In genomic region chr5:113654828-113655227, GRCh38 we compare ENCODE assay signal across 28 cellular contexts.
"Had no signal": no experiment of that assay in that cellular context is flagged by ENCODE, and none has a peak within 500 bp of the region (broad histone marks: within the 10 kb centered on the region; RNA-seq: fewer than 3 reads in every experiment).

No MANE protein-coding gene starts in this region.

- ATAC-seq: natural killer cell; psoas muscle; sciatic nerve; stimulated activated memory B cell treated with anti-CD40 and anti-IgM and Interleukin-4, amounts not matched to agents 10 μg/mL and 1 μg/mL and 100 μg/mL, for 72 hours; stimulated activated naive CD8-positive, alpha-beta T cell treated with anti-CD3 and anti-CD28 coated beads, Interleukin-15, amount 100 ng/mL, for 72 hours; stimulated activated naive CD8-positive, alpha-beta T cell treated with anti-CD3 and anti-CD28 coated beads, Interleukin-15, Interleukin-2, amounts not matched to agents 100 U/mL and 50 U/mL, for 24 hours; upper lobe of right lung had no signal

- H2AFZ ChIP-seq: neural progenitor cell, parathyroid adenoma had no signal

- H3K27ac ChIP-seq: neural progenitor cell, ovary, parathyroid adenoma, psoas muscle, skin epidermis, spleen, suprapubic skin, testis, tibial artery, transverse colon, upper lobe of right lung, uterus had no signal

- H3K9ac ChIP-seq: neural progenitor cell, parathyroid adenoma had no signal

- H3K4me3 ChIP-seq: neural progenitor cell, ovary, psoas muscle, skin epidermis, smooth muscle cell, spleen, suprapubic skin, testis, tibial artery, transverse colon, upper lobe of right lung, uterus had no signal

- H3K9me3 ChIP-seq: ovary, psoas muscle, suprapubic skin, testis, tibial artery, transverse colon, upper lobe of right lung, uterus had no signal

- H3K79me2 ChIP-seq: parathyroid adenoma had no signal

- H3K27me3 ChIP-seq: neural progenitor cell, ovary, spleen, suprapubic skin, testis, tibial artery, transverse colon, upper lobe of right lung, uterus had no signal

- H3K4me1 ChIP-seq: parathyroid adenoma, psoas muscle, spleen, suprapubic skin, testis, tibial artery, transverse colon, upper lobe of right lung, uterus had no signal

- DNase-seq: natural killer cell; occipital lobe; ovary; posterior cingulate gyrus; psoas muscle; right cardiac atrium; spleen; stimulated activated CD4-positive, alpha-beta T cell treated with anti-CD3 and anti-CD28 coated beads, Interleukin-12 subunit alpha, Interleukin-12 subunit beta, amount 100 ng/mL, for 4 hours; stimulated activated CD4-positive, alpha-beta T cell treated with anti-CD3 and anti-CD28 coated beads, Interleukin-1b, Interleukin-23, amount 100 ng/mL, for 48 hours; stimulated activated CD4-positive, alpha-beta T cell treated with anti-CD3 and anti-CD28 coated beads, Interleukin-4, amount 100 ng/mL, for 1 hour; stimulated activated CD4-positive, alpha-beta T cell treated with anti-CD3 and anti-CD28 coated beads, Interleukin-4, amount 100 ng/mL, for 4 hours; stimulated activated CD8-positive, alpha-beta memory T cell treated with anti-CD3 and anti-CD28 coated beads, Interleukin-4, amount 100 ng/mL, for 48 hours; stimulated activated naive CD4-positive, alpha-beta T cell; stimulated activated naive CD8-positive, alpha-beta T cell treated with anti-CD3 and anti-CD28 coated beads, Interleukin-15, amount 100 ng/mL, for 72 hours; stimulated activated naive CD8-positive, alpha-beta T cell treated with anti-CD3 and anti-CD28 coated beads, Interleukin-15, Interleukin-2, amounts not matched to agents 100 U/mL and 50 U/mL, for 24 hours; substantia nigra; testis; tibial artery; transverse colon; upper lobe of right lung; uterus had no signal

- H3K36me3 ChIP-seq: neural progenitor cell, ovary, spleen, suprapubic skin, tibial artery, transverse colon, upper lobe of right lung, uterus had no signal

- H3K4me2 ChIP-seq: neural progenitor cell, smooth muscle cell had no signal
